In the genomic region with DNA sequence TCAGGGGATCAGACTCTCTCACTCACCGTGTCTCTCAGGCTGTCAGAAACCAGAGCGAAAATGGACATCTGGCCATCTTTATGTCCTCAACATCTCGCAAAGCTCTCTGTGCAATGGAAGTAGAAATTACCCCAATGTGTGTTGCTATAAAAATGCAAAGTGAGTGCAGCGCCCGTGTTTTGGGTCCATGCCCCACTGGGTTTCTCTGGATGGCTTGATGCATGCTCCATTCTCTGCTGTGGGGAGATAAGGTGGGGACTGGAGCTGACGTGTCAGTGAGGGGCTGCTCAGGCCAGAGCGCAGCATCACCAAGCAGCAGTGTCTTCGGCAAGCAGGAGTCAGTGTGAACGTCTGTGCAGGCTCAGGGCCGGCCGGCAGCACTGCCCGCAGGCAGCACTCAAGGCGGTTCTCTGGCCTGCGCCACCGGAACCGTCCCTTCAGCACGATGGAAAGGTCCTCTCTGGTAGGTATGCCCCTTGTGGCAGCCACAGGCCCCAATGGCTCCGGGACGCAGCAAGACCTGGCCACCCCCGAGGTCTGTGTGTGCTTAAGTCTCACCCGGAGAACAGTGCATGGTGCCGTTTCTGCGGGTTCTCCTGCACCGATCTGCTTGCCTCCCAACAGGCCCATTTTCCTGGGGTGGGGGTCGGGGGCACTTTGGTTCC, we compare ENCODE assay signal across 24 cellular contexts. TPM values are rescaled to one million over a fixed set of nuclear protein-coding genes. Genes with fewer than 3 reads are reported as not detected.
DNase-seq lines count a peak whose midpoint lies in the region; ATAC-seq and TF ChIP-seq lines count a peak whose summit lies in the region.
"Had no signal": no experiment of that assay in that cellular context is flagged by ENCODE, and none has a peak within 500 bp of the region (broad histone marks: within the 10 kb centered on the region; RNA-seq: fewer than 3 reads in every experiment).

No MANE protein-coding gene starts in this region.

- H3K9ac ChIP-seq in DND-41 (ENCODE audit: low read depth, low read length), result no peak overlapping the region

- TF ChIP-seq CTCF in DND-41 (IDR thresholded peaks at IDR 0.05; ENCODE audit: borderline replicate concordance, extremely low read depth, low read length, poor library complexity, severe bottlenecking) (no peak), osteoblast (IDR thresholded peaks at IDR 0.05; ENCODE audit: extremely low read depth, low read depth, low read length) (no peak)

- H4K20me1 ChIP-seq in DND-41 (ENCODE audit: insufficient read depth, low read length), result no peaks in the 10 kb centered on the region
- no peaks in the 10 kb centered on the region for H4K20me1 ChIP-seq in osteoblast (ENCODE audit: insufficient read depth, low read length)

- H3K9me3 ChIP-seq in DND-41 (ENCODE audit: insufficient read depth, low read length, severe bottlenecking) (no peaks in the 10 kb centered on the region), osteoblast (ENCODE audit: low read depth, low read length) (no peaks in the 10 kb centered on the region)
- H3K9me3 ChIP-seq: Caco-2, heart right ventricle had no signal

- H3K36me3 ChIP-seq in DND-41 (ENCODE audit: insufficient read depth, low read length) (peaks cover 47% of the 10 kb centered on the region), osteoblast (ENCODE audit: insufficient read depth, low read length) (peaks cover 10% of the 10 kb centered on the region)

- peaks cover 16% of the 10 kb centered on the region for H3K27me3 Mint-ChIP-seq in IgD-negative memory B cell

- no peak overlapping the region for H2AFZ ChIP-seq in DND-41 (ENCODE audit: low read depth, low read length)
- no peak overlapping the region for H2AFZ ChIP-seq in osteoblast (ENCODE audit: low read length)

- H3K9me3 Mint-ChIP-seq in IgD-negative memory B cell, result no peaks in the 10 kb centered on the region
- H3K9me3 Mint-ChIP-seq: natural killer cell treated with Interleukin-12 subunit alpha and Interleukin-12 subunit beta and Interleukin-15 and Interleukin-18, amount 100 ng/mL, for 72 hours; type B pancreatic cell had no signal

- no peaks in the 10 kb centered on the region for H3K4me1 ChIP-seq in DND-41 (ENCODE audit: insufficient read depth, low read length)
- H3K4me1 ChIP-seq in osteoblast (ENCODE audit: insufficient read depth, low read length), result no peaks in the 10 kb centered on the region

- no peaks in the 10 kb centered on the region for H3K27me3 ChIP-seq in DND-41 (ENCODE audit: insufficient read depth, low read length, poor library complexity)
- peaks cover 12% of the 10 kb centered on the region for H3K27me3 ChIP-seq in osteoblast (ENCODE audit: insufficient read depth, low read length)

- H3K79me2 ChIP-seq in DND-41 (ENCODE audit: insufficient read depth, low read length) (no peaks in the 10 kb centered on the region), osteoblast (ENCODE audit: insufficient read depth, low read length) (no peaks in the 10 kb centered on the region)

- H3K4me1 Mint-ChIP-seq in IgD-negative memory B cell, result peaks cover 7 to 20% (median 9%) of the 10 kb centered on the region in 3 donors

- no peak overlapping the region for H3K27ac ChIP-seq in DND-41 (ENCODE audit: low read length)
- H3K27ac ChIP-seq in osteoblast (ENCODE audit: low read depth, low read length), result no peak overlapping the region
- no peak overlapping the region for H3K27ac ChIP-seq in substantia nigra (ENCODE audit: low read depth, low read length, poor library complexity, severe bottlenecking)
- H3K27ac ChIP-seq: cardiac muscle cell, heart right ventricle had no signal

- DNase-seq in DND-41, result no peak
- DNase-seq in iPS-NIHi7 (ENCODE audit: extremely low spot score), result peak; percentile 60
- DNase-seq in osteoblast (ENCODE audit: insufficient read length, low spot score, missing footprints), result peak; percentile 87
- DNase-seq in stimulated activated CD4-positive, alpha-beta T cell treated with anti-CD3 and anti-CD28 coated beads, Interleukin-4, amount 100 ng/mL, for 24 hours, result no peak
- no peak for DNase-seq in substantia nigra (lab: John Stamatoyannopoulos, UW)
- DNase-seq: activated CD4-positive, alpha-beta T cell treated with anti-CD3 and anti-CD28 coated beads, Interleukin-2, amount 50 U/mL, for 4 hours; activated gamma-delta T cell; amniotic stem cell; Caco-2; EL; heart right ventricle; mammary epithelial cell; NCI-H187; NCI-H345; OCI-M1; SHP77 had no signal

- peak overlapping the region in 2 of 4 donors; percentile 30 to 58 for H3K4me3 Mint-ChIP-seq in IgD-negative memory B cell
- H3K4me3 Mint-ChIP-seq: natural killer cell treated with Interleukin-12 subunit alpha and Interleukin-12 subunit beta and Interleukin-15 and Interleukin-18, amount 100 ng/mL, for 72 hours; type B pancreatic cell had no signal

- H3K4me3 ChIP-seq in DND-41 (ENCODE audit: low read depth in 1 of 2, low read length in 2 of 2), result no peak overlapping the region
- H3K4me3 ChIP-seq in osteoblast (ENCODE audit: insufficient read depth, low read length), result no peak overlapping the region
- H3K4me3 ChIP-seq: cardiac muscle cell, heart right ventricle had no signal

- H3K36me3 Mint-ChIP-seq in IgD-negative memory B cell, result peaks cover 13% of the 10 kb centered on the region
- H3K36me3 Mint-ChIP-seq: natural killer cell treated with Interleukin-12 subunit alpha and Interleukin-12 subunit beta and Interleukin-15 and Interleukin-18, amount 100 ng/mL, for 72 hours had no signal

- H3K27ac Mint-ChIP-seq in IgD-negative memory B cell, result peak overlapping the region; percentile 41 to 78 (median 67)
- H3K27ac Mint-ChIP-seq: natural killer cell treated with Interleukin-12 subunit alpha and Interleukin-12 subunit beta and Interleukin-15 and Interleukin-18, amount 100 ng/mL, for 72 hours; progenitor cell of endocrine pancreas had no signal

- peak; percentile 11; the same call in 1 of the 3 replicates for ATAC-seq in DND-41 (ENCODE audit: insufficient read depth, low read depth)
- ATAC-seq in GM18867 (IDR thresholded peaks at IDR 0.05; ENCODE audit: unreplicated experiment), result no peak
- ATAC-seq in HG02678 (IDR thresholded peaks at IDR 0.05; ENCODE audit: unreplicated experiment), result no peak

- H3K4me2 ChIP-seq in DND-41 (ENCODE audit: insufficient read depth, low read length) (no peak overlapping the region), osteoblast (ENCODE audit: insufficient read depth, low read length) (no peak overlapping the region)

RNA-seq across cellular contexts. Expression of a gene that starts 30.2 kb away (rescaled TPM):
- polyA plus RNA-seq in IgD-negative memory B cell, result 0.54 TPM
- 8.5 and 15.6 TPM in 2 replicates for total RNA-seq in osteoblast
- total RNA-seq: natural killer cell treated with Interleukin-12 subunit alpha and Interleukin-12 subunit beta and Interleukin-15 and Interleukin-18, amount 100 ng/mL, for 72 hours; T-helper 1 cell treated with Interleukin-12 subunit alpha and Interleukin-12 subunit beta and Interleukin-4 antibody, amounts not matched to agents 30 ng/mL and 1 ng/mL, for 36 hours had no signal
- polyA plus RNA-seq: mammary epithelial cell had no signal

RNA-seq across cellular contexts. Expression of a gene that starts 38.1 kb away (rescaled TPM):
- polyA plus RNA-seq in IgD-negative memory B cell, result 82.8 TPM
- 48.9 and 50.7 TPM in 2 replicates for total RNA-seq in osteoblast

Comparison
In these comparisons a context has a peak if more than half of its experiments do, and no peak if none do; other contexts are left out.
1. DNase-seq: peak in iPS-NIHi7 (single experiment) and osteoblast (single experiment); none in DND-41 (single experiment), stimulated activated CD4-positive, alpha-beta T cell treated with anti-CD3 and anti-CD28 coated beads, Interleukin-4, amount 100 ng/mL, for 24 hours (single experiment) and substantia nigra (0 of 49).